ENCODE assay signal across 1 cellular context in genomic region chr12:51371295-51371953, GRCh38.
TF ChIP-seq lines count a peak whose summit lies in the region.

No MANE protein-coding gene starts in this region.

TF ChIP-seq in HEK293, 187 proteins besides CTCF, POLR2A, EP300 and RAD21 (continued from another document):
- peak; percentile 85 for TF ChIP-seq ZNF639 (tag by site-specific recombination; IDR thresholded peaks at IDR 0.05)
- no peak for TF ChIP-seq OVOL3 (tag by site-specific recombination; IDR thresholded peaks at IDR 0.05)
- TF ChIP-seq ZNF221 (tag by site-specific recombination; IDR thresholded peaks at IDR 0.05; ENCODE audit: borderline replicate concordance): no peak
- peak; percentile 52 for TF ChIP-seq ZFHX2 (tag by site-specific recombination; conservative IDR thresholded peaks at IDR 0.05)
- peak; percentile 74; the same call in 1 of the 2 replicates for TF ChIP-seq ZXDB (tag by site-specific recombination; IDR thresholded peaks at IDR 0.05)
- TF ChIP-seq KLF16 (tag by site-specific recombination; IDR thresholded peaks at IDR 0.05): no peak; the same call in 1 of the 2 replicates
- peak; percentile 40; the same call in 1 of the 2 replicates for TF ChIP-seq KLF9 (tag by site-specific recombination; IDR thresholded peaks at IDR 0.05; ENCODE audit: low read depth)
- TF ChIP-seq GLIS2 (tag by site-specific recombination; IDR thresholded peaks at IDR 0.05): peak; percentile 84
- no peak for TF ChIP-seq ZNF626 (tag by site-specific recombination; IDR thresholded peaks at IDR 0.05)
- no peak for TF ChIP-seq ZNF777 (tag by site-specific recombination; IDR thresholded peaks at IDR 0.05; ENCODE audit: borderline replicate concordance)
- TF ChIP-seq ZNF677 (tag by site-specific recombination; IDR thresholded peaks at IDR 0.05): no peak
- peak; percentile 60; the same call in 1 of the 2 replicates for TF ChIP-seq ZBTB21 (tag by site-specific recombination; IDR thresholded peaks at IDR 0.05)
- TF ChIP-seq ZNF302 (tag by site-specific recombination; IDR thresholded peaks at IDR 0.05; ENCODE audit: low read depth): no peak
- peak; percentile 59; the same call in 1 of the 2 replicates for TF ChIP-seq ZBTB20 (tag by site-specific recombination; IDR thresholded peaks at IDR 0.05)
- TF ChIP-seq SP2 (tag by site-specific recombination; IDR thresholded peaks at IDR 0.05): peak; percentile 33; the same call in 1 of the 2 replicates
- TF ChIP-seq ZEB2 (tag by site-specific recombination; IDR thresholded peaks at IDR 0.05): peak; percentile 90
- peak; percentile 21; the same call in 1 of the 2 replicates for TF ChIP-seq MYNN (tag by site-specific recombination; IDR thresholded peaks at IDR 0.05; ENCODE audit: borderline replicate concordance)
- TF ChIP-seq WT1 (tag by site-specific recombination; IDR thresholded peaks at IDR 0.05): peak; percentile 100
- peak; percentile 98 for TF ChIP-seq ZNF394 (tag by site-specific recombination; IDR thresholded peaks at IDR 0.05; ENCODE audit: borderline replicate concordance)
- peak; percentile 100 for TF ChIP-seq OSR2 (tag by site-specific recombination; IDR thresholded peaks at IDR 0.05)
- peak; percentile 91 for TF ChIP-seq ZNF335 (tag by site-specific recombination; conservative IDR thresholded peaks at IDR 0.05)
- no peak for TF ChIP-seq ZNF426 (tag by site-specific recombination; IDR thresholded peaks at IDR 0.05)
- peak; percentile 87 for TF ChIP-seq PRDM6 (tag by site-specific recombination; IDR thresholded peaks at IDR 0.05)
- peak; percentile 86 for TF ChIP-seq INSM2 (tag by site-specific recombination; IDR thresholded peaks at IDR 0.05)
- TF ChIP-seq KLF8 (tag by site-specific recombination; IDR thresholded peaks at IDR 0.05): peak; percentile 78
- no peak for TF ChIP-seq ZNF239 (tag by site-specific recombination; IDR thresholded peaks at IDR 0.05)
- peak; percentile 94 for TF ChIP-seq PRDM10 (tag by site-specific recombination; IDR thresholded peaks at IDR 0.05)
- peak; percentile 62; the same call in 1 of the 2 replicates for TF ChIP-seq ZNF324 (tag by site-specific recombination; IDR thresholded peaks at IDR 0.05)
- TF ChIP-seq SP7 (tag by site-specific recombination; IDR thresholded peaks at IDR 0.05): peak; percentile 100
- TF ChIP-seq ZNF121 (tag by site-specific recombination; IDR thresholded peaks at IDR 0.05): no peak
- no peak for TF ChIP-seq ZNF223 (tag by site-specific recombination; IDR thresholded peaks at IDR 0.05)
